Comparison of ENCODE assay signal across 8 cellular contexts in the genomic region with DNA sequence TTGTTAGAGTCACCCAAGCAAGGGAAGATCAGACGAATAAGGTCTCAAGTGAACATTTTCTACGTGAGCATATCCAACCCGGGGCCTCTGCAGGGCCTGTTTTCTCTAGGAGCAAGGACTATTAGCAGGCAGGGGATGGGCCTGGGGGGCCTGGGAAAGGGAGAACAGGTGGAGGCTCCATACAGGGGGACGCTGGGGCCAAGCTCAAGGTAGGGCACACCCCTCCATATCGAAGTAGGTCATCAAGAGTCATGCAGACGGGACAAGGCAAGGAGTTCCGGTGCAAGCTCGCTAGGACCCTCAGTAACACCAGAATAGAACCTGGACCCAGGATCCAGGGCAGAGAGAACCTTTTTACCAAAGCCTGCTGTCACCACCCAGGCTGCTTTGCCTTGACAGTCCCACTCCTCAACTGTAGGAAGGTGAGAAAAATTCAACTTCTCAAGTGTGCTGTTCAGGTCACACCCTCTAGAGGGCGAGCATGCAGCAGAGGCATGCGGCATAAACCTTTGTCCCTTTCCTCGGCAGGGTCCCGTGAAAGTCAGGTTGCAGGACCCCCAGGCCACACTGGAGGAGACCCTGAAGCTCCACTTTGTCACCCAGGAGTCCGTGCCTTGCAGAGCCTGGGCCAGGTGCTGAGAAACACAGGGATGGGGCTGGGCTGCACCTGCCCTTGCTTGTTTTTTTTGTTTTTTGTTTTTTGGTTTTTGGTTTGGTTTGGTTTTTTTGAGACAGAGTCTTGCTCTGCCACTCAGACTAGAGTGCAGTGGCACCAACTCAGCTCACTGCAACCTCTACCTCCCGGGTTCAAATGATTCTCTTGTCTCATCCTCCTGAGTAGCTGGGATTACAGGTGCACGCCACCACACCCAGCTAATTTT. TPM values are rescaled to one million over a fixed set of nuclear protein-coding genes. Genes with fewer than 3 reads are reported as not detected.
DNase-seq lines count a peak whose midpoint lies in the region; ATAC-seq, FAIRE-seq and TF ChIP-seq lines count a peak whose summit lies in the region.

No MANE protein-coding gene starts in this region.

- H3K4me1 ChIP-seq in endothelial cell of umbilical vein (ENCODE audit: control insufficient read depth, extremely low read depth, insufficient read depth, low read length), result no peaks in the 10 kb centered on the region
- H3K4me1 ChIP-seq in parathyroid adenoma, result no peaks in the 10 kb centered on the region

- H3K9ac ChIP-seq in endothelial cell of umbilical vein (replicated peaks; ENCODE audit: extremely low read depth, insufficient read depth, low read length), result no peak overlapping the region
- H3K9ac ChIP-seq in parathyroid adenoma, result no peak overlapping the region

- intact Hi-C loops in endothelial cell of umbilical vein (cut with micrococcal nuclease), result loop anchor here (1.0 kb wide), 2 partner anchors 30 to 145 kb away; no protein-coding TSS in a partner anchor

- no peaks in the 10 kb centered on the region for H4K20me1 ChIP-seq in endothelial cell of umbilical vein (replicated peaks; ENCODE audit: control insufficient read depth, extremely low read depth, insufficient read depth, low read length)

- dilution Hi-C loops in endothelial cell of umbilical vein (cut with MboI; ENCODE audit: extremely low pct_ligation_motif_present, low sequenced_read_pairs), result no loop called here

- H3K36me3 ChIP-seq in endothelial cell of umbilical vein (ENCODE audit: control insufficient read depth in 2 of 2, extremely low read depth in 1 of 2, insufficient read depth in 2 of 2, low read length in 2 of 2) (no peaks in the 10 kb centered on the region), parathyroid adenoma (ENCODE audit: control insufficient read depth, insufficient read depth, low read length) (no peaks in the 10 kb centered on the region)

- H3K27me3 ChIP-seq in endothelial cell of umbilical vein (ENCODE audit: control insufficient read depth in 2 of 2, insufficient read depth in 2 of 2, low read length in 2 of 2) (no peaks in the 10 kb centered on the region), parathyroid adenoma (ENCODE audit: control insufficient read depth, insufficient read depth, low read length) (no peaks in the 10 kb centered on the region)

- no peak for ATAC-seq in GM21515 (IDR thresholded peaks at IDR 0.05; ENCODE audit: unreplicated experiment)

- DNase-seq in EH (ENCODE audit: low read depth) (peak; percentile 23), LNCaP clone FGC (ENCODE audit: low read depth) (peak; percentile 0), endothelial cell of umbilical vein (ENCODE audit: low read depth, low spot score) (peak; percentile 46), NCI-H187 (lab: John Stamatoyannopoulos, UW) (no peak), NCI-H1092 (lab: John Stamatoyannopoulos, UW) (no peak)
- peak; percentile 40 for DNase-seq in activated CD4-positive, alpha-beta T cell treated with anti-CD3 and anti-CD28 coated beads, Interleukin-2, amount 50 U/mL, for 1 hour

- no peaks in the 10 kb centered on the region for H3K79me2 ChIP-seq in endothelial cell of umbilical vein (ENCODE audit: control insufficient read depth, insufficient read depth, low read length)
- no peaks in the 10 kb centered on the region for H3K79me2 ChIP-seq in parathyroid adenoma

- H3K4me3 ChIP-seq in LNCaP clone FGC (ENCODE audit: low read depth, low read length) (no peak overlapping the region), endothelial cell of umbilical vein (replicated peaks in 1 of 3; ENCODE audit: insufficient read depth in 1 of 3, low read depth in 1 of 3, low read length in 3 of 3) (no peak overlapping the region), parathyroid adenoma (ENCODE audit: low read depth, low read length) (no peak overlapping the region)

- CTCF ChIA-PET in endothelial cell of umbilical vein (lab: Charles Lee), result interaction anchor here (0.7 to 7.6 kb wide), 8 partner anchors 9 to 205 kb away, joined by 3 to 45 read pairs (median 8); partner anchors contain the start of genes APOBEC3B, APOBEC3C and CBX6

- TF ChIP-seq CTCF in LNCaP clone FGC (IDR thresholded peaks at IDR 0.05; ENCODE audit: control insufficient read depth, extremely low read depth, insufficient read depth) (peak; percentile 85), endothelial cell of umbilical vein (IDR thresholded peaks at IDR 0.05; ENCODE audit: extremely low read depth in 1 of 2, insufficient read depth in 1 of 2, low read depth in 1 of 2, low read length in 2 of 2) (peak; percentile 74 to 83), parathyroid adenoma (IDR thresholded peaks at IDR 0.05) (peak; percentile 50)

- peak overlapping the region; percentile 17 for H2AFZ ChIP-seq in endothelial cell of umbilical vein (ENCODE audit: low read depth, low read length)
- peak overlapping the region; percentile 50 for H2AFZ ChIP-seq in parathyroid adenoma

- no peak overlapping the region for H3K27ac ChIP-seq in endothelial cell of umbilical vein (ENCODE audit: insufficient read depth, low read depth, low read length)
- H3K27ac ChIP-seq in parathyroid adenoma, result no peak overlapping the region

- no TSS peak for BruUV-seq in endothelial cell of umbilical vein (replicated peaks; lab: Mats Ljungman, UMichigan)

- H3K4me2 ChIP-seq in endothelial cell of umbilical vein (ENCODE audit: insufficient read depth, low read length), result no peak overlapping the region
- no peak overlapping the region for H3K4me2 ChIP-seq in parathyroid adenoma (ENCODE audit: low read length)

- peak; percentile 70 for FAIRE-seq in endothelial cell of umbilical vein (lab: Jason Lieb, UNC)

- POLR2A ChIA-PET in endothelial cell of umbilical vein (lab: Charles Lee), result no interaction called here

- TF ChIP-seq POLR2A in endothelial cell of umbilical vein (IDR thresholded peaks at IDR 0.05; ENCODE audit: low read depth, low read length), result no peak

- no peaks in the 10 kb centered on the region for H3K9me3 ChIP-seq in endothelial cell of umbilical vein (replicated peaks; ENCODE audit: control insufficient read depth, insufficient read depth, low read length)
- no peaks in the 10 kb centered on the region for H3K9me3 ChIP-seq in parathyroid adenoma (ENCODE audit: control insufficient read depth, low read length)

- H3K9me1 ChIP-seq in endothelial cell of umbilical vein (replicated peaks; ENCODE audit: control insufficient read depth, extremely low read depth, insufficient read depth, low read length), result no peaks in the 10 kb centered on the region

TF ChIP-seq in endothelial cell of umbilical vein, 7 proteins besides CTCF, POLR2A, EP300 and RAD21:
- TF ChIP-seq MYC (IDR thresholded peaks at IDR 0.05; ENCODE audit: low read depth, low read length) (no peak), JUN (IDR thresholded peaks at IDR 0.05; ENCODE audit: borderline replicate concordance, insufficient read depth, insufficient read length, low read depth) (no peak), POLR2AphosphoS5 (IDR thresholded peaks at IDR 0.05; ENCODE audit: insufficient read depth, low read depth, low read length) (no peak), FOS (IDR thresholded peaks at IDR 0.05; ENCODE audit: borderline replicate concordance, insufficient read depth, low read length) (no peak), EZH2 (IDR thresholded peaks at IDR 0.05; ENCODE audit: borderline replicate concordance, low read depth, low read length, severe bottlenecking) (no peak), GATA2 (IDR thresholded peaks at IDR 0.05; ENCODE audit: insufficient read depth, insufficient read length, low read depth, low read length) (no peak)
- TF ChIP-seq, protein P1, sequence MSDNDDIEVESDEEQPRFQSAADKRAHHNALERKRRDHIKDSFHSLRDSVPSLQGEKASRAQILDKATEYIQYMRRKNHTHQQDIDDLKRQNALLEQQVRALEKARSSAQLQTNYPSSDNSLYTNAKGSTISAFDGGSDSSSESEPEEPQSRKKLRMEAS (IDR thresholded peaks at IDR 0.05; ENCODE audit: insufficient read depth, insufficient read length), result no peak

RNA-seq across cellular contexts. Expression of gene APOBEC3B, which starts 8.6 kb away (rescaled TPM):
- total RNA-seq in endothelial cell of umbilical vein, result 10.3 and 13.6 TPM in 2 replicates
- polyA plus RNA-seq in endothelial cell of umbilical vein, result 16.5 and 19.9 TPM in 2 replicates
- polyA plus RNA-seq in endothelial cell of umbilical vein (2011; cell fraction: cytosol; rRNA removed), result 19.6 and 23.6 TPM in 2 replicates
- polyA plus RNA-seq in endothelial cell of umbilical vein (2011; cell fraction: nucleus; rRNA removed), result 10.5 and 13.5 TPM in 2 replicates
- polyA plus RNA-seq in endothelial cell of umbilical vein (2012), result 5.6 and 15.0 TPM in 2 replicates
- 12.8 and 13.5 TPM in 2 replicates for polyA minus RNA-seq in endothelial cell of umbilical vein
- 11.3 TPM for polyA minus RNA-seq in endothelial cell of umbilical vein (2011; cell fraction: cytosol; rRNA and poly(A)+ RNA removed)
- polyA minus RNA-seq in endothelial cell of umbilical vein (2011; cell fraction: nucleus; rRNA and poly(A)+ RNA removed), result 2.2 and 4.3 TPM in 2 replicates

RNA-seq across cellular contexts. Expression of gene APOBEC3A, which starts 16.1 kb away (rescaled TPM):
- not detected in 2 replicates for total RNA-seq in endothelial cell of umbilical vein
- not detected in 2 replicates for polyA plus RNA-seq in endothelial cell of umbilical vein
- polyA plus RNA-seq in endothelial cell of umbilical vein (2011; cell fraction: cytosol; rRNA removed), result not detected in 2 replicates
- polyA plus RNA-seq in endothelial cell of umbilical vein (2011; cell fraction: nucleus; rRNA removed), result not detected in 2 replicates
- polyA plus RNA-seq in endothelial cell of umbilical vein (2012), result not detected in 2 replicates
- polyA minus RNA-seq in endothelial cell of umbilical vein, result not detected in 2 replicates
- not detected for polyA minus RNA-seq in endothelial cell of umbilical vein (2011; cell fraction: cytosol; rRNA and poly(A)+ RNA removed)
- not detected in 2 replicates for polyA minus RNA-seq in endothelial cell of umbilical vein (2011; cell fraction: nucleus; rRNA and poly(A)+ RNA removed)

RNA-seq across cellular contexts. Expression of gene APOBEC3C, which starts 40.5 kb away (rescaled TPM):
- 10.6 and 11.2 TPM in 2 replicates for total RNA-seq in endothelial cell of umbilical vein
- polyA plus RNA-seq in endothelial cell of umbilical vein, result 6.9 and 7.6 TPM in 2 replicates
- 6.3 and 7.0 TPM in 2 replicates for polyA plus RNA-seq in endothelial cell of umbilical vein (2011; cell fraction: cytosol; rRNA removed)
- polyA plus RNA-seq in endothelial cell of umbilical vein (2011; cell fraction: nucleus; rRNA removed), result 3.5 and 4.3 TPM in 2 replicates
- 26.5 and 28.1 TPM in 2 replicates for polyA plus RNA-seq in endothelial cell of umbilical vein (2012)
- polyA minus RNA-seq in endothelial cell of umbilical vein, result 7.7 and 8.7 TPM in 2 replicates
- polyA minus RNA-seq in endothelial cell of umbilical vein (2011; cell fraction: cytosol; rRNA and poly(A)+ RNA removed), result 1.4 TPM
- 1.5 and 1.7 TPM in 2 replicates for polyA minus RNA-seq in endothelial cell of umbilical vein (2011; cell fraction: nucleus; rRNA and poly(A)+ RNA removed)

RNA-seq across cellular contexts. Expression of gene APOBEC3D, which starts 47.4 kb away (rescaled TPM):
- total RNA-seq in endothelial cell of umbilical vein, result 2.5 and 3.8 TPM in 2 replicates
- polyA plus RNA-seq in endothelial cell of umbilical vein, result 2.0 and 2.3 TPM in 2 replicates
- 1.4 and 2.0 TPM in 2 replicates for polyA plus RNA-seq in endothelial cell of umbilical vein (2011; cell fraction: cytosol; rRNA removed)
- polyA plus RNA-seq in endothelial cell of umbilical vein (2011; cell fraction: nucleus; rRNA removed), result 5.7 and 7.1 TPM in 2 replicates
- 3.5 and 6.2 TPM in 2 replicates for polyA plus RNA-seq in endothelial cell of umbilical vein (2012)
- polyA minus RNA-seq in endothelial cell of umbilical vein, result 5.5 and 5.6 TPM in 2 replicates
- not detected for polyA minus RNA-seq in endothelial cell of umbilical vein (2011; cell fraction: cytosol; rRNA and poly(A)+ RNA removed)
- polyA minus RNA-seq in endothelial cell of umbilical vein (2011; cell fraction: nucleus; rRNA and poly(A)+ RNA removed), result 0.43 and 1.2 TPM in 2 replicates

Comparison
In these comparisons a context has a peak if more than half of its experiments do, and no peak if none do; other contexts are left out.
1. DNase-seq: peak in EH (single experiment), LNCaP clone FGC (single experiment), activated CD4-positive, alpha-beta T cell treated with anti-CD3 and anti-CD28 coated beads, Interleukin-2, amount 50 U/mL, for 1 hour (single experiment) and endothelial cell of umbilical vein (single experiment); none in NCI-H187 (0 of 2) and NCI-H1092 (single experiment).
2. Peak in every context shown above with its lines, with median percentiles within 50 percentile points of each other: CTCF ChIP-seq.